1 cellular context compared by ENCODE assay signal in the genomic region with DNA sequence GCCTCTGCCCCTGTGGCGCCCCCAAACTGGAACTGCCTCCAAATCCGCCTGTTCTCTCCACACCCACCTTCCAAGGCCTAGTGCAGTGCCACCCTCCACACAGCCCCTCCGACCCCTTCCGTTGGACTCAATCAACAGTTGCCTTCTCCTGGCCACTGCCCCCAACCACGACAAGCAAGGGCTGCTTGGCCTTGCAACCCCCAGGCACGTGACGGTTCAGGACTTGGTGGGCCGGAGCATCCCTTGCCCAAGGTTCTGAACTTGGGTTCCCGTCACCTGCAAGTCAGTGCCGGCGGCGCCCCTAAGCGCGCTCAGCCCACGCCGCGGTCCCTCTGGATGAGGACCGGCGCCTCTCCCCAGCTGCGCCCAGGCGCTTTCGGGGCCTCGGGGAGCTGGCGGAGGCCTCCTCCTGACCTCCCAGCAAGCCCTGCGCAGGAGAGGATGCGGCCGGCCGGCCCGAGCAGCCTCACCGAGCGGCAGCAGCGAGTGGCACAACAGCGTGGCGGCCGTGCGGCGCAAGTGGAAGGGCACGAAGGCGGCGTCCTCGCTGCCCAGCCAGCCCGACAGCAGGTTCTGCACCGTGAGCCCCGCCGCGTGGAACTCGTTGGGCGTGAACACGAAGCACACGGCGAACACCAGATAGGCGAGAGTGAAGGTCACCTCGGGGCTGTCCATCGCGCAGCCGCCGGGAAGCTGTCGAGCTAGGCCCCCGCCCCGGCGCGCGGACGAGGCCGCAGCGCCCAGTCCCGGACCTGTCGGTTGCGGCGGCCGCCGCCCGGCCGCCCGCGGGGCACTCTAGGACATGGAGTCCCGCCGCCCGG.
TF ChIP-seq lines count a peak whose summit lies in the region.

No MANE protein-coding gene starts in this region.

TF ChIP-seq in H1, 55 proteins besides CTCF, POLR2A, EP300 and RAD21:
- TF ChIP-seq KDM1A (IDR thresholded peaks at IDR 0.05; ENCODE audit: borderline replicate concordance, low read length), result no peak
- no peak for TF ChIP-seq POLR2AphosphoS5 (IDR thresholded peaks at IDR 0.05; ENCODE audit: low read depth, low read length)
- no peak for TF ChIP-seq TBP (IDR thresholded peaks at IDR 0.05; ENCODE audit: low read depth, low read length)
- no peak for TF ChIP-seq GTF2F1 (IDR thresholded peaks at IDR 0.05; ENCODE audit: borderline replicate concordance, low read depth, low read length)
- TF ChIP-seq RBBP5 (IDR thresholded peaks at IDR 0.05; ENCODE audit: borderline replicate concordance, low read depth, low read length), result 0 out of 2 replicates have a peak, but pooled peaks have one; percentile 48
- TF ChIP-seq NRF1 (IDR thresholded peaks at IDR 0.05; ENCODE audit: low read depth, low read length), result no peak; the same call in 1 of the 2 replicates
- no peak for TF ChIP-seq BRCA1 (IDR thresholded peaks at IDR 0.05; ENCODE audit: low read depth, low read length)
- no peak for TF ChIP-seq CBX8 (IDR thresholded peaks at IDR 0.05; ENCODE audit: borderline replicate concordance, low read depth, low read length)
- TF ChIP-seq TAF1 (IDR thresholded peaks at IDR 0.05; ENCODE audit: low read depth, low read length), result peak; percentile 30; the same call in 1 of the 2 replicates
- TF ChIP-seq, protein P1, sequence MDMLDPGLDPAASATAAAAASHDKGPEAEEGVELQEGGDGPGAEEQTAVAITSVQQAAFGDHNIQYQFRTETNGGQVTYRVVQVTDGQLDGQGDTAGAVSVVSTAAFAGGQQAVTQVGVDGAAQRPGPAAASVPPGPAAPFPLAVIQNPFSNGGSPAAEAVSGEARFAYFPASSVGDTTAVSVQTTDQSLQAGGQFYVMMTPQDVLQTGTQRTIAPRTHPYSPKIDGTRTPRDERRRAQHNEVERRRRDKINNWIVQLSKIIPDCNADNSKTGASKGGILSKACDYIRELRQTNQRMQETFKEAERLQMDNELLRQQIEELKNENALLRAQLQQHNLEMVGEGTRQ (IDR thresholded peaks at IDR 0.05; ENCODE audit: low read length), result peak; percentile 52; the same call in 1 of the 2 replicates
- peak; percentile 84 for TF ChIP-seq KDM4A (IDR thresholded peaks at IDR 0.05; ENCODE audit: low read depth, low read length, severe bottlenecking)
- TF ChIP-seq CHD2 (IDR thresholded peaks at IDR 0.05; ENCODE audit: low read length), result no peak
- TF ChIP-seq JUN (IDR thresholded peaks at IDR 0.05; ENCODE audit: low read depth, low read length), result no peak
- TF ChIP-seq CHD1 (IDR thresholded peaks at IDR 0.05; ENCODE audit: low read depth, low read length), result no peak
- TF ChIP-seq BACH1 (IDR thresholded peaks at IDR 0.05; ENCODE audit: low read length), result no peak
- no peak for TF ChIP-seq MAFK (IDR thresholded peaks at IDR 0.05; ENCODE audit: low read depth, low read length)
- TF ChIP-seq PHF8 (conservative IDR thresholded peaks at IDR 0.05; ENCODE audit: low read depth, low read length), result peak; percentile 71
- TF ChIP-seq SIRT6 (IDR thresholded peaks at IDR 0.05; ENCODE audit: low read length), result no peak
- TF ChIP-seq ZNF274 (IDR thresholded peaks at IDR 0.05; ENCODE audit: borderline replicate concordance, extremely low read depth, low read length), result no peak
- TF ChIP-seq SP2 (IDR thresholded peaks at IDR 0.05; ENCODE audit: low read length), result no peak
- TF ChIP-seq RNF2 (IDR thresholded peaks at IDR 0.05; ENCODE audit: borderline replicate concordance, low read depth, low read length, missing control alignments, poor library complexity, severe bottlenecking), result no peak
- no peak for TF ChIP-seq RFX5 (IDR thresholded peaks at IDR 0.05; ENCODE audit: borderline replicate concordance, low read depth, low read length)
- TF ChIP-seq, protein P2, sequence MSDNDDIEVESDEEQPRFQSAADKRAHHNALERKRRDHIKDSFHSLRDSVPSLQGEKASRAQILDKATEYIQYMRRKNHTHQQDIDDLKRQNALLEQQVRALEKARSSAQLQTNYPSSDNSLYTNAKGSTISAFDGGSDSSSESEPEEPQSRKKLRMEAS (IDR thresholded peaks at IDR 0.05), result peak; percentile 66; the same call in 1 of the 2 replicates
- TF ChIP-seq EZH2 (IDR thresholded peaks at IDR 0.05; ENCODE audit: low read depth, low read length, severe bottlenecking), result no peak
- TF ChIP-seq POU5F1 (IDR thresholded peaks at IDR 0.05; ENCODE audit: low read depth, low read length), result no peak
- peak in 1 of 2 experiments; percentile 2; a peak in 1 of 4 replicates for TF ChIP-seq SIN3A (conservative IDR thresholded peaks at IDR 0.05 in 1 of 2, IDR thresholded peaks at IDR 0.05 in 1 of 2; ENCODE audit: low read depth in 1 of 2, low read length in 2 of 2)
- no peak for TF ChIP-seq SP1 (IDR thresholded peaks at IDR 0.05; ENCODE audit: low read depth, low read length)
- no peak for TF ChIP-seq BCL11A (IDR thresholded peaks at IDR 0.05; ENCODE audit: low read depth in 2 of 2, low read length in 2 of 2)
- no peak for TF ChIP-seq SRF (IDR thresholded peaks at IDR 0.05; ENCODE audit: low read depth, low read length)
- TF ChIP-seq NANOG (IDR thresholded peaks at IDR 0.05; ENCODE audit: insufficient read depth, low read depth, low read length, poor library complexity, severe bottlenecking), result no peak
- TF ChIP-seq, protein P3, sequence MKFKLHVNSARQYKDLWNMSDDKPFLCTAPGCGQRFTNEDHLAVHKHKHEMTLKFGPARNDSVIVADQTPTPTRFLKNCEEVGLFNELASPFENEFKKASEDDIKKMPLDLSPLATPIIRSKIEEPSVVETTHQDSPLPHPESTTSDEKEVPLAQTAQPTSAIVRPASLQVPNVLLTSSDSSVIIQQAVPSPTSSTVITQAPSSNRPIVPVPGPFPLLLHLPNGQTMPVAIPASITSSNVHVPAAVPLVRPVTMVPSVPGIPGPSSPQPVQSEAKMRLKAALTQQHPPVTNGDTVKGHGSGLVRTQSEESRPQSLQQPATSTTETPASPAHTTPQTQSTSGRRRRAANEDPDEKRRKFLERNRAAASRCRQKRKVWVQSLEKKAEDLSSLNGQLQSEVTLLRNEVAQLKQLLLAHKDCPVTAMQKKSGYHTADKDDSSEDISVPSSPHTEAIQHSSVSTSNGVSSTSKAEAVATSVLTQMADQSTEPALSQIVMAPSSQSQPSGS (IDR thresholded peaks at IDR 0.05; ENCODE audit: low read length), result no peak
- no peak for TF ChIP-seq SIX5 (IDR thresholded peaks at IDR 0.05; ENCODE audit: low read depth, low read length)
- no peak for TF ChIP-seq TAF7 (optimal IDR thresholded peaks at IDR 0.05; ENCODE audit: borderline replicate concordance, low read depth, low read length)
- peak; percentile 31 for TF ChIP-seq ASH2L (IDR thresholded peaks at IDR 0.05; ENCODE audit: low read length)
- TF ChIP-seq EGR1 (IDR thresholded peaks at IDR 0.05; ENCODE audit: borderline replicate concordance, low read depth, low read length), result no peak
- TF ChIP-seq JUND (IDR thresholded peaks at IDR 0.05; ENCODE audit: low read length), result no peak
- peak in 1 of 2 experiments; percentile 38; a peak in 1 of 4 replicates for TF ChIP-seq HDAC2 (IDR thresholded peaks at IDR 0.05; ENCODE audit: borderline replicate concordance in 1 of 2, low read depth in 2 of 2, low read length in 2 of 2)
- TF ChIP-seq SP4 (IDR thresholded peaks at IDR 0.05; ENCODE audit: low read length), result no peak
- TF ChIP-seq GABPA (IDR thresholded peaks at IDR 0.05; ENCODE audit: borderline replicate concordance, insufficient read depth, low read length), result no peak; the same call in 1 of the 2 replicates
- TF ChIP-seq CTBP2 (IDR thresholded peaks at IDR 0.05; ENCODE audit: borderline replicate concordance, insufficient read depth, insufficient read length, low read length), result no peak
- TF ChIP-seq, protein P4, sequence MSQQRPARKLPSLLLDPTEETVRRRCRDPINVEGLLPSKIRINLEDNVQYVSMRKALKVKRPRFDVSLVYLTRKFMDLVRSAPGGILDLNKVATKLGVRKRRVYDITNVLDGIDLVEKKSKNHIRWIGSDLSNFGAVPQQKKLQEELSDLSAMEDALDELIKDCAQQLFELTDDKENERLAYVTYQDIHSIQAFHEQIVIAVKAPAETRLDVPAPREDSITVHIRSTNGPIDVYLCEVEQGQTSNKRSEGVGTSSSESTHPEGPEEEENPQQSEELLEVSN (IDR thresholded peaks at IDR 0.05), result peak; percentile 62
- TF ChIP-seq, protein P5, sequence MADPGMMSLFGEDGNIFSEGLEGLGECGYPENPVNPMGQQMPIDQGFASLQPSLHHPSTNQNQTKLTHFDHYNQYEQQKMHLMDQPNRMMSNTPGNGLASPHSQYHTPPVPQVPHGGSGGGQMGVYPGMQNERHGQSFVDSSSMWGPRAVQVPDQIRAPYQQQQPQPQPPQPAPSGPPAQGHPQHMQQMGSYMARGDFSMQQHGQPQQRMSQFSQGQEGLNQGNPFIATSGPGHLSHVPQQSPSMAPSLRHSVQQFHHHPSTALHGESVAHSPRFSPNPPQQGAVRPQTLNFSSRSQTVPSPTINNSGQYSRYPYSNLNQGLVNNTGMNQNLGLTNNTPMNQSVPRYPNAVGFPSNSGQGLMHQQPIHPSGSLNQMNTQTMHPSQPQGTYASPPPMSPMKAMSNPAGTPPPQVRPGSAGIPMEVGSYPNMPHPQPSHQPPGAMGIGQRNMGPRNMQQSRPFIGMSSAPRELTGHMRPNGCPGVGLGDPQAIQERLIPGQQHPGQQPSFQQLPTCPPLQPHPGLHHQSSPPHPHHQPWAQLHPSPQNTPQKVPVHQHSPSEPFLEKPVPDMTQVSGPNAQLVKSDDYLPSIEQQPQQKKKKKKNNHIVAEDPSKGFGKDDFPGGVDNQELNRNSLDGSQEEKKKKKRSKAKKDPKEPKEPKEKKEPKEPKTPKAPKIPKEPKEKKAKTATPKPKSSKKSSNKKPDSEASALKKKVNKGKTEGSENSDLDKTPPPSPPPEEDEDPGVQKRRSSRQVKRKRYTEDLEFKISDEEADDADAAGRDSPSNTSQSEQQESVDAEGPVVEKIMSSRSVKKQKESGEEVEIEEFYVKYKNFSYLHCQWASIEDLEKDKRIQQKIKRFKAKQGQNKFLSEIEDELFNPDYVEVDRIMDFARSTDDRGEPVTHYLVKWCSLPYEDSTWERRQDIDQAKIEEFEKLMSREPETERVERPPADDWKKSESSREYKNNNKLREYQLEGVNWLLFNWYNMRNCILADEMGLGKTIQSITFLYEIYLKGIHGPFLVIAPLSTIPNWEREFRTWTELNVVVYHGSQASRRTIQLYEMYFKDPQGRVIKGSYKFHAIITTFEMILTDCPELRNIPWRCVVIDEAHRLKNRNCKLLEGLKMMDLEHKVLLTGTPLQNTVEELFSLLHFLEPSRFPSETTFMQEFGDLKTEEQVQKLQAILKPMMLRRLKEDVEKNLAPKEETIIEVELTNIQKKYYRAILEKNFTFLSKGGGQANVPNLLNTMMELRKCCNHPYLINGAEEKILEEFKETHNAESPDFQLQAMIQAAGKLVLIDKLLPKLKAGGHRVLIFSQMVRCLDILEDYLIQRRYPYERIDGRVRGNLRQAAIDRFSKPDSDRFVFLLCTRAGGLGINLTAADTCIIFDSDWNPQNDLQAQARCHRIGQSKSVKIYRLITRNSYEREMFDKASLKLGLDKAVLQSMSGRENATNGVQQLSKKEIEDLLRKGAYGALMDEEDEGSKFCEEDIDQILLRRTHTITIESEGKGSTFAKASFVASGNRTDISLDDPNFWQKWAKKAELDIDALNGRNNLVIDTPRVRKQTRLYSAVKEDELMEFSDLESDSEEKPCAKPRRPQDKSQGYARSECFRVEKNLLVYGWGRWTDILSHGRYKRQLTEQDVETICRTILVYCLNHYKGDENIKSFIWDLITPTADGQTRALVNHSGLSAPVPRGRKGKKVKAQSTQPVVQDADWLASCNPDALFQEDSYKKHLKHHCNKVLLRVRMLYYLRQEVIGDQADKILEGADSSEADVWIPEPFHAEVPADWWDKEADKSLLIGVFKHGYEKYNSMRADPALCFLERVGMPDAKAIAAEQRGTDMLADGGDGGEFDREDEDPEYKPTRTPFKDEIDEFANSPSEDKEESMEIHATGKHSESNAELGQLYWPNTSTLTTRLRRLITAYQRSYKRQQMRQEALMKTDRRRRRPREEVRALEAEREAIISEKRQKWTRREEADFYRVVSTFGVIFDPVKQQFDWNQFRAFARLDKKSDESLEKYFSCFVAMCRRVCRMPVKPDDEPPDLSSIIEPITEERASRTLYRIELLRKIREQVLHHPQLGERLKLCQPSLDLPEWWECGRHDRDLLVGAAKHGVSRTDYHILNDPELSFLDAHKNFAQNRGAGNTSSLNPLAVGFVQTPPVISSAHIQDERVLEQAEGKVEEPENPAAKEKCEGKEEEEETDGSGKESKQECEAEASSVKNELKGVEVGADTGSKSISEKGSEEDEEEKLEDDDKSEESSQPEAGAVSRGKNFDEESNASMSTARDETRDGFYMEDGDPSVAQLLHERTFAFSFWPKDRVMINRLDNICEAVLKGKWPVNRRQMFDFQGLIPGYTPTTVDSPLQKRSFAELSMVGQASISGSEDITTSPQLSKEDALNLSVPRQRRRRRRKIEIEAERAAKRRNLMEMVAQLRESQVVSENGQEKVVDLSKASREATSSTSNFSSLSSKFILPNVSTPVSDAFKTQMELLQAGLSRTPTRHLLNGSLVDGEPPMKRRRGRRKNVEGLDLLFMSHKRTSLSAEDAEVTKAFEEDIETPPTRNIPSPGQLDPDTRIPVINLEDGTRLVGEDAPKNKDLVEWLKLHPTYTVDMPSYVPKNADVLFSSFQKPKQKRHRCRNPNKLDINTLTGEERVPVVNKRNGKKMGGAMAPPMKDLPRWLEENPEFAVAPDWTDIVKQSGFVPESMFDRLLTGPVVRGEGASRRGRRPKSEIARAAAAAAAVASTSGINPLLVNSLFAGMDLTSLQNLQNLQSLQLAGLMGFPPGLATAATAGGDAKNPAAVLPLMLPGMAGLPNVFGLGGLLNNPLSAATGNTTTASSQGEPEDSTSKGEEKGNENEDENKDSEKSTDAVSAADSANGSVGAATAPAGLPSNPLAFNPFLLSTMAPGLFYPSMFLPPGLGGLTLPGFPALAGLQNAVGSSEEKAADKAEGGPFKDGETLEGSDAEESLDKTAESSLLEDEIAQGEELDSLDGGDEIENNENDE (IDR thresholded peaks at IDR 0.05; ENCODE audit: insufficient replicate concordance, low read length), result no peak
- no peak for TF ChIP-seq TEAD4 (IDR thresholded peaks at IDR 0.05; ENCODE audit: low read depth, low read length)
- TF ChIP-seq YY1 (IDR thresholded peaks at IDR 0.05; ENCODE audit: low read depth, low read length), result no peak
- TF ChIP-seq KDM5A (IDR thresholded peaks at IDR 0.05; ENCODE audit: low read length), result no peak
- no peak for TF ChIP-seq SUZ12 (IDR thresholded peaks at IDR 0.05; ENCODE audit: low read length)
- TF ChIP-seq CBX5 (IDR thresholded peaks at IDR 0.05; ENCODE audit: low read depth, low read length), result no peak
- TF ChIP-seq RXRA (IDR thresholded peaks at IDR 0.05; ENCODE audit: insufficient read depth, low read depth, low read length), result no peak
- no peak for TF ChIP-seq CEBPB (IDR thresholded peaks at IDR 0.05; ENCODE audit: low read depth, low read length)
- TF ChIP-seq CREB1 (IDR thresholded peaks at IDR 0.05), result no peak
- no peak for TF ChIP-seq TCF12 (IDR thresholded peaks at IDR 0.05; ENCODE audit: low read depth, low read length)
- no peak for TF ChIP-seq HDAC6 (IDR thresholded peaks at IDR 0.05; ENCODE audit: low read depth, low read length)
- TF ChIP-seq FOSL1 (IDR thresholded peaks at IDR 0.05; ENCODE audit: insufficient read depth, low read depth, low read length), result no peak
- peak; percentile 62 for TF ChIP-seq SAP30 (IDR thresholded peaks at IDR 0.05; ENCODE audit: insufficient read depth, insufficient replicate concordance, low read length)
- TF ChIP-seq, protein P6, sequence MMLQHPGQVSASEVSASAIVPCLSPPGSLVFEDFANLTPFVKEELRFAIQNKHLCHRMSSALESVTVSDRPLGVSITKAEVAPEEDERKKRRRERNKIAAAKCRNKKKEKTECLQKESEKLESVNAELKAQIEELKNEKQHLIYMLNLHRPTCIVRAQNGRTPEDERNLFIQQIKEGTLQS (IDR thresholded peaks at IDR 0.05; ENCODE audit: insufficient read depth, low read depth, low read length), result no peak
